In genomic region chr6:142857609-142858195, GRCh38 we compare ENCODE assay signal across 11 cellular contexts.
DNase-seq lines count a peak whose midpoint lies in the region; ATAC-seq and TF ChIP-seq lines count a peak whose summit lies in the region.
"Had no signal": no experiment of that assay in that cellular context is flagged by ENCODE, and none has a peak within 500 bp of the region (broad histone marks: within the 10 kb centered on the region; RNA-seq: fewer than 3 reads in every experiment).

No MANE protein-coding gene starts in this region.

- H3K27me3 Mint-ChIP-seq in activated CD8-positive, alpha-beta memory T cell treated with anti-CD3 and anti-CD28 coated beads, Interleukin-2, amount 10 ng/mL, durations not matched to agents 7 days and 5 days, result no peaks in the 10 kb centered on the region
- no peaks in the 10 kb centered on the region for H3K27me3 Mint-ChIP-seq in activated naive CD8-positive, alpha-beta T cell
- H3K27me3 Mint-ChIP-seq in stimulated activated naive CD8-positive, alpha-beta T cell treated with anti-CD3 and anti-CD28 coated beads, Interleukin-15, Interleukin-2, amounts not matched to agents 100 ng/mL and 50 ng/mL, for 24 hours, result no peaks in the 10 kb centered on the region

- no peaks in the 10 kb centered on the region for H3K36me3 ChIP-seq in BE2C

- CTCF ChIA-PET in activated CD8-positive, alpha-beta memory T cell treated with anti-CD3 and anti-CD28 coated beads, Interleukin-2, amount 10 ng/mL, durations not matched to agents 7 days and 5 days (lab: Charles Lee), result interaction anchor here (0.9 to 1.9 kb wide), 6 partner anchors 14 to 78 kb away, joined by 3 to 5 read pairs (median 3); no protein-coding TSS in a partner anchor

- peak; percentile 51 for DNase-seq in activated CD8-positive, alpha-beta memory T cell treated with anti-CD3 and anti-CD28 coated beads, Interleukin-2, amount 10 ng/mL, durations not matched to agents 7 days and 5 days
- DNase-seq in activated CD8-positive, alpha-beta memory T cell treated with anti-CD3 and anti-CD28 coated beads for 24 hours, result no peak
- DNase-seq in BE2C, result no peak
- DNase-seq in EL, result no peak
- DNase-seq: Kasumi-1 had no signal

- peak overlapping the region; percentile 71 for H3K4me3 Mint-ChIP-seq in activated CD8-positive, alpha-beta memory T cell treated with anti-CD3 and anti-CD28 coated beads, Interleukin-2, amount 10 ng/mL, durations not matched to agents 7 days and 5 days
- H3K4me3 Mint-ChIP-seq in activated naive CD8-positive, alpha-beta T cell, result peak overlapping the region; percentile 83
- H3K4me3 Mint-ChIP-seq in stimulated activated naive CD8-positive, alpha-beta T cell treated with anti-CD3 and anti-CD28 coated beads, Interleukin-15, Interleukin-2, amounts not matched to agents 100 ng/mL and 50 ng/mL, for 24 hours, result peak overlapping the region; percentile 72

- peak overlapping the region; percentile 96 for H3K27ac Mint-ChIP-seq in activated CD8-positive, alpha-beta memory T cell treated with anti-CD3 and anti-CD28 coated beads, Interleukin-2, amount 10 ng/mL, durations not matched to agents 7 days and 5 days
- H3K27ac Mint-ChIP-seq in activated naive CD8-positive, alpha-beta T cell, result peak overlapping the region; percentile 96
- peak overlapping the region; percentile 95 for H3K27ac Mint-ChIP-seq in stimulated activated naive CD8-positive, alpha-beta T cell treated with anti-CD3 and anti-CD28 coated beads, Interleukin-15, Interleukin-2, amounts not matched to agents 100 ng/mL and 50 ng/mL, for 24 hours

- ATAC-seq in activated CD8-positive, alpha-beta memory T cell treated with anti-CD3 and anti-CD28 coated beads, Interleukin-2, amount 10 ng/mL, durations not matched to agents 7 days and 5 days, result peak; percentile 31
- ATAC-seq in HG03135 (IDR thresholded peaks at IDR 0.05; ENCODE audit: unreplicated experiment) (peak; percentile 11), HG03469 (IDR thresholded peaks at IDR 0.05; ENCODE audit: unreplicated experiment) (no peak)

- peaks cover 7% of the 10 kb centered on the region; the same call in 1 of the 2 replicates for H3K4me1 ChIP-seq in BE2C
- H3K4me1 ChIP-seq: parathyroid adenoma had no signal

- no peak for TF ChIP-seq CTCF in BE2C (IDR thresholded peaks at IDR 0.05; ENCODE audit: low read depth, low read length)

- H3K36me3 Mint-ChIP-seq in activated CD8-positive, alpha-beta memory T cell treated with anti-CD3 and anti-CD28 coated beads, Interleukin-2, amount 10 ng/mL, durations not matched to agents 7 days and 5 days, result peaks cover 11% of the 10 kb centered on the region
- H3K36me3 Mint-ChIP-seq in activated naive CD8-positive, alpha-beta T cell, result peaks cover 16% of the 10 kb centered on the region
- peaks cover 44% of the 10 kb centered on the region for H3K36me3 Mint-ChIP-seq in stimulated activated naive CD8-positive, alpha-beta T cell treated with anti-CD3 and anti-CD28 coated beads, Interleukin-15, Interleukin-2, amounts not matched to agents 100 ng/mL and 50 ng/mL, for 24 hours (ENCODE audit: low read depth)

- H3K4me3 ChIP-seq in BE2C (ENCODE audit: low read depth, low read length), result no peak overlapping the region
- H3K4me3 ChIP-seq: SK-N-MC had no signal

- peaks cover 72% of the 10 kb centered on the region for H3K4me1 Mint-ChIP-seq in activated CD8-positive, alpha-beta memory T cell treated with anti-CD3 and anti-CD28 coated beads, Interleukin-2, amount 10 ng/mL, durations not matched to agents 7 days and 5 days
- H3K4me1 Mint-ChIP-seq in activated naive CD8-positive, alpha-beta T cell (ENCODE audit: low read depth), result peaks cover 86% of the 10 kb centered on the region
- peaks cover 89% of the 10 kb centered on the region for H3K4me1 Mint-ChIP-seq in stimulated activated naive CD8-positive, alpha-beta T cell treated with anti-CD3 and anti-CD28 coated beads, Interleukin-15, Interleukin-2, amounts not matched to agents 100 ng/mL and 50 ng/mL, for 24 hours (ENCODE audit: low read depth)

- no peaks in the 10 kb centered on the region for H3K9me3 Mint-ChIP-seq in activated CD8-positive, alpha-beta memory T cell treated with anti-CD3 and anti-CD28 coated beads, Interleukin-2, amount 10 ng/mL, durations not matched to agents 7 days and 5 days (ENCODE audit: low read depth)
- no peaks in the 10 kb centered on the region for H3K9me3 Mint-ChIP-seq in activated naive CD8-positive, alpha-beta T cell (ENCODE audit: low read depth)
- H3K9me3 Mint-ChIP-seq in stimulated activated naive CD8-positive, alpha-beta T cell treated with anti-CD3 and anti-CD28 coated beads, Interleukin-15, Interleukin-2, amounts not matched to agents 100 ng/mL and 50 ng/mL, for 24 hours, result no peaks in the 10 kb centered on the region

- peaks cover 7% of the 10 kb centered on the region for H3K27me3 ChIP-seq in BE2C

- H3K9me3 ChIP-seq in BE2C, result no peaks in the 10 kb centered on the region
